ENCODE assay signal across 9 cellular contexts in genomic region chr3:141403576-141403975, GRCh38. TPM values are rescaled to one million over a fixed set of nuclear protein-coding genes. Genes with fewer than 3 reads are reported as not detected.
DNase-seq lines count a peak whose midpoint lies in the region; ATAC-seq, FAIRE-seq and TF ChIP-seq lines count a peak whose summit lies in the region.
"Had no signal": no experiment of that assay in that cellular context is flagged by ENCODE, and none has a peak within 500 bp of the region (broad histone marks: within the 10 kb centered on the region; RNA-seq: fewer than 3 reads in every experiment).

No MANE protein-coding gene starts in this region.

- ATAC-seq in activated CD8-positive, alpha-beta T cell treated with anti-CD3 and anti-CD28 coated beads for 36 hours = no peak
- ATAC-seq in gastroesophageal sphincter (no peak), GM21526 (IDR thresholded peaks at IDR 0.05; ENCODE audit: low FRiP score, unreplicated experiment) (no peak)

- H3K4me1 Mint-ChIP-seq in activated CD8-positive, alpha-beta T cell treated with anti-CD3 and anti-CD28 coated beads for 36 hours (ENCODE audit: low read depth) = peaks cover 58% of the 10 kb centered on the region

- H3K27me3 ChIP-seq in gastroesophageal sphincter (no peaks in the 10 kb centered on the region), spleen (replicated peaks in 1 of 7) (no peaks in the 10 kb centered on the region)

- peak overlapping the region; percentile 97 to 100 (median 98) for H3K27ac ChIP-seq in gastroesophageal sphincter
- peak overlapping the region; percentile 94 to 97 (median 96) for H3K27ac ChIP-seq in spleen

- intact Hi-C loops in activated CD8-positive, alpha-beta T cell treated with anti-CD3 and anti-CD28 coated beads for 36 hours (cut with micrococcal nuclease) = loop anchor here (5.0 kb wide), 1 partner anchor 39 kb away; no protein-coding TSS in a partner anchor
- intact Hi-C loops in spleen (cut with DNase I; ENCODE audit: low total_unique reads) = no loop called here

- peak overlapping the region; percentile 85 for H3K4me3 Mint-ChIP-seq in activated CD8-positive, alpha-beta T cell treated with anti-CD3 and anti-CD28 coated beads for 36 hours

- H3K36me3 Mint-ChIP-seq in activated CD8-positive, alpha-beta T cell treated with anti-CD3 and anti-CD28 coated beads for 36 hours (ENCODE audit: low read depth) = peaks cover 29% of the 10 kb centered on the region

- DNase-seq in GM12892 (ENCODE audit: insufficient read length) = no peak
- no peak for DNase-seq in activated CD8-positive, alpha-beta T cell treated with anti-CD3 and anti-CD28 coated beads for 36 hours
- no peak for DNase-seq in spleen
- no peak for DNase-seq in NCI-H2171 (lab: John Stamatoyannopoulos, UW)
- no peak for DNase-seq in NCI-H1436 treated with DMSO at 0.1 percent for 48 hours (lab: John Stamatoyannopoulos, UW)
- no peak for DNase-seq in stimulated activated CD4-positive, alpha-beta T cell treated with anti-CD3 and anti-CD28 coated beads, Interleukin-4, amount 100 ng/mL, for 24 hours

- 28 to 47% methylated on average over 2 to 4 of the region's 4 CpGs for WGBS in gastroesophageal sphincter (ENCODE audit: low coverage in 1 of 2), 2 donors
- 66 to 75% (median 72%) methylated on average over 4 of the region's 4 CpGs for WGBS in spleen, 5 donors

- H3K4me3 ChIP-seq in gastroesophageal sphincter = peak overlapping the region; percentile 62 to 90
- H3K4me3 ChIP-seq in spleen = peak overlapping the region in 7 of 8 donors; percentile 54 to 80 (median 72)

- no peaks in the 10 kb centered on the region for H3K27me3 Mint-ChIP-seq in activated CD8-positive, alpha-beta T cell treated with anti-CD3 and anti-CD28 coated beads for 36 hours

- H3K36me3 ChIP-seq in gastroesophageal sphincter = peaks cover 0 to 37% of the 10 kb centered on the region in 2 donors
- H3K36me3 ChIP-seq in spleen = peaks cover 0 to 49% (median 22%) of the 10 kb centered on the region in 6 donors

- no peaks in the 10 kb centered on the region for H3K9me3 ChIP-seq in gastroesophageal sphincter
- no peaks in the 10 kb centered on the region for H3K9me3 ChIP-seq in spleen

- H3K27ac Mint-ChIP-seq in activated CD8-positive, alpha-beta T cell treated with anti-CD3 and anti-CD28 coated beads for 36 hours = peak overlapping the region; percentile 78

- TF ChIP-seq POLR2A in GM12892 (IDR thresholded peaks at IDR 0.05; ENCODE audit: low read depth, low read length) = no peak; the same call in 1 of the 2 replicates
- TF ChIP-seq POLR2A in gastroesophageal sphincter (IDR thresholded peaks at IDR 0.05) = no peak
- no peak for TF ChIP-seq POLR2A in spleen (IDR thresholded peaks at IDR 0.05)

- no peak for TF ChIP-seq EP300 in gastroesophageal sphincter (IDR thresholded peaks at IDR 0.05)

- POLR2A ChIA-PET in activated CD8-positive, alpha-beta T cell treated with anti-CD3 and anti-CD28 coated beads for 36 hours (lab: Charles Lee) = interaction anchor here (0.6 to 2.5 kb wide), 4 partner anchors 9 to 91 kb away, joined by 3 to 15 read pairs (median 3); no protein-coding TSS in a partner anchor

- no peaks in the 10 kb centered on the region for H3K9me3 Mint-ChIP-seq in activated CD8-positive, alpha-beta T cell treated with anti-CD3 and anti-CD28 coated beads for 36 hours

- CTCF ChIA-PET in activated CD8-positive, alpha-beta T cell treated with anti-CD3 and anti-CD28 coated beads for 36 hours (lab: Charles Lee) = interaction anchor here (0.6 to 2.8 kb wide), 10 partner anchors 9 to 172 kb away, joined by 3 to 9 read pairs (median 5); partner anchors contain the start of gene PXYLP1

- TF ChIP-seq CTCF in activated CD8-positive, alpha-beta T cell treated with anti-CD3 and anti-CD28 coated beads for 36 hours (IDR thresholded peaks at IDR 0.05) = no peak
- TF ChIP-seq CTCF in gastroesophageal sphincter (IDR thresholded peaks at IDR 0.05) = no peak
- no peak for TF ChIP-seq CTCF in spleen (IDR thresholded peaks at IDR 0.05 in 8 of 11, conservative IDR thresholded peaks at IDR 0.05 in 3 of 11)

- H3K4me1 ChIP-seq in gastroesophageal sphincter = peaks cover 16 to 85% (median 26%) of the 10 kb centered on the region in 3 donors
- H3K4me1 ChIP-seq in spleen = peaks cover 13 to 95% (median 68%) of the 10 kb centered on the region in 6 donors

- peak; percentile 81 for FAIRE-seq in GM12892 (lab: Jason Lieb, UNC)
- FAIRE-seq: H54 had no signal

RNA-seq across cellular contexts. Expression of gene ZBTB38, which starts 35.3 kb away (rescaled TPM):
- 101 TPM for polyA plus RNA-seq in GM12892 (2012; ENCODE audit: missing spikeins)
- total RNA-seq in activated CD8-positive, alpha-beta T cell treated with anti-CD3 and anti-CD28 coated beads for 36 hours = 10 to 100 TPM; 20.4 to 21.2 TPM
- total RNA-seq in gastroesophageal sphincter = 100 to 1,000 TPM; 183 to 225 (median 203) TPM
- 100 to 1,000 TPM in 2 of 7 donors, 10 to 100 TPM in 5; 42.8 to 122 (median 73.7) TPM for total RNA-seq in spleen
- polyA plus RNA-seq in spleen = 1 to 10 TPM; 4.8 to 8.4 (median 5.6) TPM
